Comparison of ENCODE assay signal across 28 cellular contexts in the genomic region with DNA sequence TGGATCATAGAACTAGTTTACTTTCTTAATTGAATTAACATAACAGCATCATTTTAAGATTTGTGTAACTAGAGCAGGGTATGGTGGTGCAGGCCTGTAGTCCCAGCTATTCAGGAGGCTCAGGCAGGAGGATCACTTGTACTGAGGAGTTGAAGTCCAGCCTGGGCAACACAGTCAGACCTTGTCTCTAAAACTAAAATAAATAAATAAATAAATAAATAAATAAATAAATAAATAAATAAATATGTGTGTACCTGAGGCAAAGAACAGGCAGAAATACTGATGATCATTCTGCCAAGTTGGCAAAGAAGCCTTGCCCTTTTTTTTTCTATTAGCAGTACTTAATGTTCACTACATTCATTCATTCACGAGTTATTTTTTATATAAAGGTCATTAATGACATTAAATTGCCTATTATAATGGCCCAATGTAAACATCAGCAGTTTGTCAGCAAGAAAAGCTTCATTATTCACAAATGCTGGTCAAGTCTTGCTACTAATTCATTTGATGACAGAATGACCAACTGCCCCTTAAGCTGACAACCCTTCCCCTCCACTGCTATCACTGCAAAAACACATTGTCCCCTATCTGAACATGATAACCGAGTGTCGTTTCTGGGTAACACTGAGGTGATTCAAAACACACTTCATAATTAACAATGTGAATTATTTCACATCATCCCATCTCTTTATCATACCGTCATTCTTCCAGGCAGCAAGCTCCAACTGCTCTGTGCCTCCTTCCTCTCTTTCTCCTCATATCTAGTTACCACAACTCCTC.
"Had no signal": no experiment of that assay in that cellular context is flagged by ENCODE, and none has a peak within 500 bp of the region (broad histone marks: within the 10 kb centered on the region; RNA-seq: fewer than 3 reads in every experiment).

No MANE protein-coding gene starts in this region.

- H3K4me3 ChIP-seq: ascending aorta, body of pancreas, Peyer's patch, SJCRH30 had no signal

- H3K27ac Mint-ChIP-seq: activated B cell treated with CpG ODN at 0.5 μM for 24 hours; activated CD4-positive, alpha-beta T cell treated with anti-CD3 and anti-CD28 coated beads, Interleukin-2, amount 10 ng/mL, durations not matched to agents 24 days and 14 days; activated CD8-positive, alpha-beta memory T cell treated with anti-CD3 and anti-CD28 coated beads, Interleukin-2, amount 10 ng/mL, durations not matched to agents 7 days and 5 days; activated naive CD4-positive, alpha-beta T cell treated with anti-CD3 and anti-CD28 coated beads, Interleukin-2, amount 50 U/mL, for 72 hours; activated naive CD8-positive, alpha-beta T cell treated with anti-CD3 and anti-CD28 coated beads, Interleukin-2, amount 50 U/mL, for 24 hours had no signal

- H3K4me1 Mint-ChIP-seq: activated CD8-positive, alpha-beta memory T cell treated with anti-CD3 and anti-CD28 coated beads, Interleukin-2, amount 10 ng/mL, durations not matched to agents 7 days and 5 days; activated naive CD8-positive, alpha-beta T cell treated with anti-CD3 and anti-CD28 coated beads, Interleukin-2, amount 50 U/mL, for 24 hours; central memory CD8-positive, alpha-beta T cell had no signal

- ATAC-seq: activated CD8-positive, alpha-beta memory T cell treated with anti-CD3 and anti-CD28 coated beads, Interleukin-2, amount 10 ng/mL, durations not matched to agents 7 days and 5 days; activated naive CD4-positive, alpha-beta T cell treated with anti-CD3 and anti-CD28 coated beads, Interleukin-2, amount 50 U/mL, for 72 hours; activated naive CD8-positive, alpha-beta T cell treated with anti-CD3 and anti-CD28 coated beads, Interleukin-2, amount 50 U/mL, for 24 hours; activated T-cell treated with anti-CD3 and anti-CD28 coated beads, Interleukin-2, amount 50 U/mL, for 4 hours; body of pancreas had no signal

- H3K27ac ChIP-seq: ascending aorta, body of pancreas, Peyer's patch, RWPE1, SJCRH30 had no signal

- DNase-seq: activated B cell treated with CpG ODN at 0.5 μM for 24 hours; activated CD4-positive, alpha-beta T cell treated with anti-CD3 and anti-CD28 coated beads for 1 hour; activated CD4-positive, alpha-beta T cell treated with anti-CD3 and anti-CD28 coated beads, Interleukin-2, amount 10 ng/mL, durations not matched to agents 24 days and 14 days; activated CD4-positive, alpha-beta T cell treated with anti-CD3 and anti-CD28 coated beads, Interleukin-2, amount 50 U/mL, for 48 hours; activated CD8-positive, alpha-beta memory T cell treated with anti-CD3 and anti-CD28 coated beads, Interleukin-2, amount 10 ng/mL, durations not matched to agents 7 days and 5 days; activated effector memory CD4-positive, alpha-beta T cell treated with anti-CD3 and anti-CD28 coated beads, Interleukin-2, amount 50 U/mL, for 16 hours; activated naive CD4-positive, alpha-beta T cell treated with Interleukin-2 at 50 U/mL for 16 hours; activated naive CD8-positive, alpha-beta T cell treated with anti-CD3 and anti-CD28 coated beads, Interleukin-2, amount 50 U/mL, for 24 hours; activated T-cell treated with anti-CD3 and anti-CD28 coated beads, Interleukin-2, amount 50 U/mL, for 4 hours; amniotic stem cell; body of pancreas; Kasumi-1; NCI-H1092; NCI-H1417; NCI-H1930; NCI-H2171 treated with DMSO at 0.1 percent for 48 hours; NCI-H226; NCI-H526; NCI-H774; Peyer's patch; Right ventricle myocardium superior; SJCRH30; SK-N-SH; T-helper 1 cell had no signal

- H3K9me3 ChIP-seq: ascending aorta, body of pancreas, Peyer's patch, SJCRH30, SK-N-SH had no signal

- H3K4me1 ChIP-seq: ascending aorta, body of pancreas, Peyer's patch had no signal

- H3K27me3 Mint-ChIP-seq: activated B cell treated with CpG ODN at 0.5 μM for 24 hours; activated CD4-positive, alpha-beta T cell treated with anti-CD3 and anti-CD28 coated beads, Interleukin-2, amount 10 ng/mL, durations not matched to agents 24 days and 14 days; activated CD8-positive, alpha-beta memory T cell treated with anti-CD3 and anti-CD28 coated beads, Interleukin-2, amount 10 ng/mL, durations not matched to agents 7 days and 5 days; activated naive CD8-positive, alpha-beta T cell treated with anti-CD3 and anti-CD28 coated beads, Interleukin-2, amount 50 U/mL, for 24 hours; central memory CD8-positive, alpha-beta T cell had no signal

- H3K9me3 Mint-ChIP-seq: activated B cell treated with CpG ODN at 0.5 μM for 24 hours; activated CD4-positive, alpha-beta T cell treated with anti-CD3 and anti-CD28 coated beads, Interleukin-2, amount 10 ng/mL, durations not matched to agents 24 days and 14 days; activated T-cell treated with anti-CD3 and anti-CD28 coated beads, Interleukin-2, amount 50 U/mL, for 4 hours; central memory CD8-positive, alpha-beta T cell had no signal

- H3K4me3 Mint-ChIP-seq: activated B cell treated with CpG ODN at 0.5 μM for 24 hours; activated CD4-positive, alpha-beta T cell treated with anti-CD3 and anti-CD28 coated beads, Interleukin-2, amount 10 ng/mL, durations not matched to agents 24 days and 14 days; activated CD8-positive, alpha-beta memory T cell treated with anti-CD3 and anti-CD28 coated beads, Interleukin-2, amount 10 ng/mL, durations not matched to agents 7 days and 5 days; activated naive CD8-positive, alpha-beta T cell treated with anti-CD3 and anti-CD28 coated beads, Interleukin-2, amount 50 U/mL, for 24 hours; activated T-cell treated with anti-CD3 and anti-CD28 coated beads, Interleukin-2, amount 50 U/mL, for 4 hours; central memory CD8-positive, alpha-beta T cell had no signal
